ENCODE assay signal across 1 cellular context in the genomic region with DNA sequence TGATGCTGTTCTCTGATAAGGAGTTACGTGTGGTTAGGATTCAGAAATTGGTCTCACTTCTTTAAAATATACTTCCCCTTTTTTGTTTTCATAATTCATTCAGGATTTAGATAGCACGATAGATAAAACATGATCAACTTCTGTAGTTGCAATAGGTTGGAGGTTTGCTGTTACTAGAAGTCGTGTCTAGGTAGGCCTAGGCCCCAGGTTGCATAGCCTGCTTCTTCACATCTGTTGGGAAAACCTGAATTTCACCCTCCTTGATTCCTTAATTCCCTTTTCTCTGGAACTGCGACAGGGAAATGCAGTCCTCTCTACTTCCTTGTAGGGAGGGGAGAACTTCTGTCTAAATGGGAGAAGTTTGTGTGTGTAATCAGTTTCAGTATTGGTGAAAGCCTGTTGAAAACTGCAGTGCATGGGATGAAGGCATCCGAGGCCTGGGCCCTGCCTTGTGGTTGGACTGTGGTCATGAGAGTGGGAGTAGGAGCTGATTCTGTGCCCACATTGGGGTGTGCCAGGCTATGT.
TF ChIP-seq lines count a peak whose summit lies in the region.

No MANE protein-coding gene starts in this region.

TF ChIP-seq in WTC11, 78 proteins besides CTCF, POLR2A, EP300 and RAD21 (continued from another document):
- TF ChIP-seq, protein P1, sequence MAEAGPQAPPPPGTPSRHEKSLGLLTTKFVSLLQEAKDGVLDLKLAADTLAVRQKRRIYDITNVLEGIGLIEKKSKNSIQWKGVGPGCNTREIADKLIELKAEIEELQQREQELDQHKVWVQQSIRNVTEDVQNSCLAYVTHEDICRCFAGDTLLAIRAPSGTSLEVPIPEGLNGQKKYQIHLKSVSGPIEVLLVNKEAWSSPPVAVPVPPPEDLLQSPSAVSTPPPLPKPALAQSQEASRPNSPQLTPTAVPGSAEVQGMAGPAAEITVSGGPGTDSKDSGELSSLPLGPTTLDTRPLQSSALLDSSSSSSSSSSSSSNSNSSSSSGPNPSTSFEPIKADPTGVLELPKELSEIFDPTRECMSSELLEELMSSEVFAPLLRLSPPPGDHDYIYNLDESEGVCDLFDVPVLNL (CRISPR knock-in tag; IDR thresholded peaks at IDR 0.05; ENCODE audit: borderline replicate concordance, low read depth): no peak
- TF ChIP-seq, protein P2, sequence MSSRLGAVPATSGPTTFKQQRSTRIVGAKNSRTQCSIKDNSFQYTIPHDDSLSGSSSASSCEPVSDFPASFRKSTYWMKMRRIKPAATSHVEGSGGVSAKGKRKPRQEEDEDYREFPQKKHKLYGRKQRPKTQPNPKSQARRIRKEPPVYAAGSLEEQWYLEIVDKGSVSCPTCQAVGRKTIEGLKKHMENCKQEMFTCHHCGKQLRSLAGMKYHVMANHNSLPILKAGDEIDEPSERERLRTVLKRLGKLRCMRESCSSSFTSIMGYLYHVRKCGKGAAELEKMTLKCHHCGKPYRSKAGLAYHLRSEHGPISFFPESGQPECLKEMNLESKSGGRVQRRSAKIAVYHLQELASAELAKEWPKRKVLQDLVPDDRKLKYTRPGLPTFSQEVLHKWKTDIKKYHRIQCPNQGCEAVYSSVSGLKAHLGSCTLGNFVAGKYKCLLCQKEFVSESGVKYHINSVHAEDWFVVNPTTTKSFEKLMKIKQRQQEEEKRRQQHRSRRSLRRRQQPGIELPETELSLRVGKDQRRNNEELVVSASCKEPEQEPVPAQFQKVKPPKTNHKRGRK (CRISPR knock-in tag; IDR thresholded peaks at IDR 0.05; ENCODE audit: borderline replicate concordance): no peak
TF ChIP-seq in WTC11: peak in this region for 0.
